In the genomic region with DNA sequence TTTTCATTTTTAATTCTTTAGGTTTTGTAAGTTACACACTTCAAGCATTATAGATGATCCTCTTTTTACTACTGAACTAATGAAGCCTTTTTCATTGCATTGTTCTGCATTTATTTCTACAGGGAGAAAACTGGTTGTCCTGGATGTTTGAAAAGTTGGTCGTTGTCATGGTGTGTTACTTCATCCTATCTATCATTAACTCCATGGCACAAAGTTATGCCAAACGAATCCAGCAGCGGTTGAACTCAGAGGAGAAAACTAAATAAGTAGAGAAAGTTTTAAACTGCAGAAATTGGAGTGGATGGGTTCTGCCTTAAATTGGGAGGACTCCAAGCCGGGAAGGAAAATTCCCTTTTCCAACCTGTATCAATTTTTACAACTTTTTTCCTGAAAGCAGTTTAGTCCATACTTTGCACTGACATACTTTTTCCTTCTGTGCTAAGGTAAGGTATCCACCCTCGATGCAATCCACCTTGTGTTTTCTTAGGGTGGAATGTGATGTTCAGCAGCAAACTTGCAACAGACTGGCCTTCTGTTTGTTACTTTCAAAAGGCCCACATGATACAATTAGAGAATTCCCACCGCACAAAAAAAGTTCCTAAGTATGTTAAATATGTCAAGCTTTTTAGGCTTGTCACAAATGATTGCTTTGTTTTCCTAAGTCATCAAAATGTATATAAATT, we compare ENCODE assay signal across 8 cellular contexts. TPM values are rescaled to one million over a fixed set of nuclear protein-coding genes. Genes with fewer than 3 reads are reported as not detected.
A peak's percentile ranks its signal among the peaks of the same experiment; 100 is the strongest.
DNase-seq lines count a peak whose midpoint lies in the region; ATAC-seq and TF ChIP-seq lines count a peak whose summit lies in the region.

No MANE protein-coding gene starts in this region.

- DNase-seq in AG09319 (ENCODE audit: extremely low read depth, low read depth) (peak; percentile 22), HT1080 (ENCODE audit: low read depth) (peak; percentile 27), brain microvascular endothelial cell (peak; percentile 26), mesenchymal stem cell (no peak), AG08396 (ENCODE audit: low spot score) (no peak), ecto neural progenitor cell (ENCODE audit: low spot score) (no peak), NOMO-1 (lab: John Stamatoyannopoulos, UW; ENCODE audit: unreplicated experiment in 2 of 2) (no peak)

- H4K8ac ChIP-seq in mesenchymal stem cell (ENCODE audit: low read length): peak overlapping the region; percentile 75

- H3K27ac ChIP-seq in brain microvascular endothelial cell: peak overlapping the region; percentile 99
- peak overlapping the region; percentile 99 for H3K27ac ChIP-seq in mesenchymal stem cell (ENCODE audit: low read length, poor library complexity, severe bottlenecking)

- peak overlapping the region; percentile 89 for H2AK5ac ChIP-seq in mesenchymal stem cell (ENCODE audit: low read length, severe bottlenecking)

- no peak overlapping the region for H2AFZ ChIP-seq in mesenchymal stem cell (ENCODE audit: low read depth, low read length)

- 17% methylated on average over 1 of the region's 6 CpGs for WGBS in mesenchymal stem cell

- H3K27me3 ChIP-seq in brain microvascular endothelial cell (replicated peaks) (no peaks in the 10 kb centered on the region), mesenchymal stem cell (ENCODE audit: control insufficient read depth in 1 of 2, insufficient read depth in 1 of 2, low read length in 2 of 2) (no peaks in the 10 kb centered on the region)

- H2BK12ac ChIP-seq in mesenchymal stem cell (ENCODE audit: low read length in 2 of 2): no peak overlapping the region

- no peak overlapping the region for H4K91ac ChIP-seq in mesenchymal stem cell (ENCODE audit: low read length)

- no peak overlapping the region for H3K23ac ChIP-seq in mesenchymal stem cell (ENCODE audit: low read length in 2 of 2)

- H3K79me1 ChIP-seq in mesenchymal stem cell (replicated peaks; ENCODE audit: low read length, poor library complexity, severe bottlenecking): no peaks in the 10 kb centered on the region

- H2BK120ac ChIP-seq in mesenchymal stem cell (ENCODE audit: low read depth, low read length): no peak overlapping the region

- H3K4me1 ChIP-seq in mesenchymal stem cell (ENCODE audit: control insufficient read depth, insufficient read depth, low read depth, low read length): peaks cover 3% of the 10 kb centered on the region

- H3K9me3 ChIP-seq in mesenchymal stem cell (ENCODE audit: control insufficient read depth, low read length): no peaks in the 10 kb centered on the region

- H3K14ac ChIP-seq in mesenchymal stem cell (ENCODE audit: low read length in 2 of 2): no peak overlapping the region

- H2BK5ac ChIP-seq in mesenchymal stem cell (ENCODE audit: low read depth, low read length, poor library complexity, severe bottlenecking): peak overlapping the region; percentile 90

- H3K18ac ChIP-seq in mesenchymal stem cell (ENCODE audit: low read depth in 1 of 2, low read length in 2 of 2): peak overlapping the region; percentile 74 to 91

- H3K4me2 ChIP-seq in mesenchymal stem cell (ENCODE audit: low read length, poor library complexity, severe bottlenecking): no peak overlapping the region

- H3K9ac ChIP-seq in mesenchymal stem cell (ENCODE audit: low read length): peak overlapping the region; percentile 99

- in situ Hi-C loops in brain microvascular endothelial cell (cut with HindIII; ENCODE audit: low pct_ligation_motif_present, low sequenced_read_pairs): loop anchor here (10.0 kb wide), 1 partner anchor 65 kb away; no protein-coding TSS in a partner anchor

- H3K4me3 ChIP-seq in brain microvascular endothelial cell (ENCODE audit: low read depth, low read length) (peak overlapping the region; percentile 76), mesenchymal stem cell (ENCODE audit: insufficient read depth in 1 of 2, low read depth in 1 of 2, low read length in 2 of 2) (peak overlapping the region; percentile 37 to 97)

- ATAC-seq in HG02763 (IDR thresholded peaks at IDR 0.05; ENCODE audit: unreplicated experiment): no peak

- H2BK15ac ChIP-seq in mesenchymal stem cell (ENCODE audit: low read depth, poor library complexity, severe bottlenecking): no peak overlapping the region

- H3K4ac ChIP-seq in mesenchymal stem cell (ENCODE audit: low read depth in 1 of 2, low read length in 2 of 2): peak overlapping the region in 1 of 2 experiments; percentile 96

- H3K36me3 ChIP-seq in brain microvascular endothelial cell (replicated peaks): peaks cover 44% of the 10 kb centered on the region
- peaks cover 0 to 37% of the 10 kb centered on the region in 2 experiments for H3K36me3 ChIP-seq in mesenchymal stem cell (ENCODE audit: control insufficient read depth in 1 of 2, insufficient read depth in 2 of 2, low read depth in 1 of 2, low read length in 2 of 2)

- TF ChIP-seq CTCF in AG09319 (IDR thresholded peaks at IDR 0.05; ENCODE audit: low read depth, low read length): no peak
- TF ChIP-seq CTCF in brain microvascular endothelial cell (IDR thresholded peaks at IDR 0.05; ENCODE audit: low read depth, low read length, missing control alignments): no peak

RNA-seq across cellular contexts. Expression of a gene that starts 53.0 kb away (rescaled TPM):
- 3.5 and 6.1 TPM in 2 replicates for total RNA-seq in HT1080 (2014; rRNA removed; shearing (Covaris generic))
- polyA plus RNA-seq in HT1080 (2015; cell fraction: cytosol; rRNA removed): 3.4 and 4.0 TPM in 2 replicates
- 7.1 TPM in 2 replicates for polyA plus RNA-seq in HT1080 (2015; cell fraction: nucleus; rRNA removed)
- polyA plus RNA-seq in mesenchymal stem cell (2013, experiment 1 of 2): 4.7 TPM
- 4.6 TPM for polyA plus RNA-seq in mesenchymal stem cell (2013, experiment 2 of 2)

RNA-seq across cellular contexts. Expression of a gene that starts 53.1 kb away (rescaled TPM):
- total RNA-seq in HT1080 (2014; rRNA removed; shearing (Covaris generic)): 16.4 and 16.8 TPM in 2 replicates
- 10.8 and 13.7 TPM in 2 replicates for polyA plus RNA-seq in HT1080 (2015; cell fraction: cytosol; rRNA removed)
- polyA plus RNA-seq in HT1080 (2015; cell fraction: nucleus; rRNA removed): 22.5 and 23.0 TPM in 2 replicates
- polyA plus RNA-seq in mesenchymal stem cell (2013, experiment 1 of 2): 17.4 TPM
- 17.7 TPM for polyA plus RNA-seq in mesenchymal stem cell (2013, experiment 2 of 2)

Comparison
In these comparisons a context has a peak if more than half of its experiments do, and no peak if none do; other contexts are left out.
1. DNase-seq: peak in AG09319 (single experiment), HT1080 (single experiment) and brain microvascular endothelial cell (single experiment); none in mesenchymal stem cell (single experiment), AG08396 (single experiment), ecto neural progenitor cell (single experiment) and NOMO-1 (0 of 2).